In genomic region chr4:159446266-159446976, GRCh38 we compare ENCODE assay signal across 8 cellular contexts.
DNase-seq lines count a peak whose midpoint lies in the region; ATAC-seq lines count a peak whose summit lies in the region.

No MANE protein-coding gene starts in this region.

- H3K4me1 ChIP-seq in adipocyte (ENCODE audit: control insufficient read depth, insufficient read depth, low read length), result no peaks in the 10 kb centered on the region

- H3K9ac ChIP-seq in adipocyte (ENCODE audit: low read length), result peak overlapping the region; percentile 47

- no peak for DNase-seq in activated CD4-positive, CD25-positive, alpha-beta regulatory T cell treated with anti-CD3 and anti-CD28 coated beads, Interleukin-2, amount 50 U/mL, for 72 hours
- DNase-seq in HK-2 (ENCODE audit: unreplicated experiment), result peak; percentile 50
- peak; percentile 71 for DNase-seq in NCI-H82 (lab: John Stamatoyannopoulos, UW)
- DNase-seq in adipocyte (ENCODE audit: low read depth), result peak; percentile 89
- peak; percentile 44 for DNase-seq in left ventricle myocardium superior
- DNase-seq in sciatic nerve (ENCODE audit: low spot score), result peak; percentile 57

- H3K27me3 ChIP-seq in adipocyte (replicated peaks; ENCODE audit: control insufficient read depth, insufficient read depth, low read length), result no peaks in the 10 kb centered on the region

- no peak overlapping the region for H3K4me3 ChIP-seq in adipocyte (ENCODE audit: low read length)

- ATAC-seq in activated CD4-positive, CD25-positive, alpha-beta regulatory T cell treated with anti-CD3 and anti-CD28 coated beads, Interleukin-2, amount 50 U/mL, for 24 hours, result peak; percentile 32 to 62
- ATAC-seq in GM21515 (IDR thresholded peaks at IDR 0.05; ENCODE audit: unreplicated experiment) (peak; percentile 99), left ventricle myocardium superior (peak; percentile 98), sciatic nerve (peak; percentile 96)

- intact Hi-C loops in left ventricle myocardium superior (cut with micrococcal nuclease), result loop anchor here (10.0 kb wide), 2 partner anchors 152 to 712 kb away; no protein-coding TSS in a partner anchor
- intact Hi-C loops in sciatic nerve (cut with DNase I), result no loop called here

- no peaks in the 10 kb centered on the region for H3K36me3 ChIP-seq in adipocyte (ENCODE audit: control insufficient read depth, insufficient read depth, low read length, severe bottlenecking)

- H3K9me3 ChIP-seq in adipocyte (ENCODE audit: control insufficient read depth, low read length), result no peaks in the 10 kb centered on the region

Comparison
In these comparisons a context has a peak if more than half of its experiments do, and no peak if none do; other contexts are left out.
1. ATAC-seq: peak in every context shown above with its lines; median percentile 99 in GM21515; 98 in left ventricle myocardium superior; 96 in sciatic nerve; 47 in activated CD4-positive, CD25-positive, alpha-beta regulatory T cell treated with anti-CD3 and anti-CD28 coated beads, Interleukin-2, amount 50 U/mL, for 24 hours.